In genomic region chr1:43453442-43454269, GRCh38 we compare ENCODE assay signal across 8 cellular contexts. TPM values are rescaled to one million over a fixed set of nuclear protein-coding genes. Genes with fewer than 3 reads are reported as not detected.
A peak's percentile ranks its signal among the peaks of the same experiment; 100 is the strongest.
DNase-seq lines count a peak whose midpoint lies in the region; ATAC-seq and TF ChIP-seq lines count a peak whose summit lies in the region.

HYI (minus strand) TSS chr1:43453931; CDS start chr1:43453793, 138 bp downstream.

- WGBS in smooth muscle cell (ENCODE audit: low lambda C conversion rate): 2% methylated on average over 63 of the region's 87 CpGs

- DNase-seq in GM19240 (ENCODE audit: insufficient read length, low spot score) (peak; percentile 49), NCI-H2081 treated with DMSO at 0.1 percent for 48 hours (lab: John Stamatoyannopoulos, UW) (peak; percentile 34), caudate nucleus (lab: John Stamatoyannopoulos, UW) (peak in 57 of 61 donors; percentile 27 to 86 (median 70)), inferior parietal cortex (ENCODE audit: extremely low spot score) (peak; percentile 72), smooth muscle cell (lab: John Stamatoyannopoulos, UW; ENCODE audit: unreplicated experiment) (peak; percentile 65)
- DNase-seq in activated CD4-positive, CD25-positive, alpha-beta regulatory T cell (lab: John Stamatoyannopoulos, UW): peak; percentile 18 to 28 (median 26)

- H3K27me3 ChIP-seq in ACC112 (ENCODE audit: insufficient read depth, low read length) (no peaks in the 10 kb centered on the region), smooth muscle cell (ENCODE audit: low read depth) (no peaks in the 10 kb centered on the region)

- no peaks in the 10 kb centered on the region for H3K36me3 ChIP-seq in ACC112 (ENCODE audit: insufficient read depth, low read length)
- H3K36me3 ChIP-seq in smooth muscle cell (ENCODE audit: low read depth): no peaks in the 10 kb centered on the region

- H3K79me2 ChIP-seq in ACC112 (ENCODE audit: control insufficient read depth, insufficient read depth, low read length, unreplicated experiment): peaks cover 2% of the 10 kb centered on the region
- H3K79me2 ChIP-seq in smooth muscle cell (ENCODE audit: low read depth): no peaks in the 10 kb centered on the region

- H3K4me3 ChIP-seq in ACC112 (ENCODE audit: low read depth, low read length) (peak within 1 kb of the TSS; percentile 75), smooth muscle cell (peak within 1 kb of the TSS; percentile 53)

- no peak for ATAC-seq in GM19455 (IDR thresholded peaks at IDR 0.05; ENCODE audit: unreplicated experiment)

- H3K9me3 ChIP-seq in smooth muscle cell (replicated peaks; ENCODE audit: low read depth): no peaks in the 10 kb centered on the region

- H3K4me1 ChIP-seq in ACC112 (ENCODE audit: control insufficient read depth, insufficient read depth, low read length, unreplicated experiment): peaks cover 10% of the 10 kb centered on the region
- H3K4me1 ChIP-seq in smooth muscle cell (ENCODE audit: low read depth): peaks cover 9% of the 10 kb centered on the region

- peak within 1 kb of the TSS; percentile 58 for H2AFZ ChIP-seq in ACC112 (ENCODE audit: low read length, unreplicated experiment)
- no peak within 1 kb of the TSS for H2AFZ ChIP-seq in smooth muscle cell (ENCODE audit: low read depth)

- H4K20me1 ChIP-seq in smooth muscle cell (ENCODE audit: low read depth): no peaks in the 10 kb centered on the region

- TF ChIP-seq CTCF in smooth muscle cell (IDR thresholded peaks at IDR 0.05; ENCODE audit: borderline replicate concordance, insufficient read depth, poor library complexity, severe bottlenecking): no peak

- H3F3A ChIP-seq in smooth muscle cell (ENCODE audit: low read depth): no peaks in the 10 kb centered on the region

- peak within 1 kb of the TSS; percentile 92 for H3K4me2 ChIP-seq in smooth muscle cell

- H3K27ac ChIP-seq in ACC112 (ENCODE audit: low read depth, low read length): peak within 1 kb of the TSS; percentile 76
- H3K27ac ChIP-seq in caudate nucleus (ENCODE audit: low read depth, low read length): peak within 1 kb of the TSS; percentile 85
- H3K27ac ChIP-seq in smooth muscle cell (ENCODE audit: low read depth): peak within 1 kb of the TSS; percentile 78

- peak within 1 kb of the TSS; percentile 57 for H3K9ac ChIP-seq in smooth muscle cell (ENCODE audit: low read depth)

RNA-seq across cellular contexts. Expression of gene HYI, which starts in this region (rescaled TPM):
- 13.8 and 19.8 TPM in 2 replicates for total RNA-seq in smooth muscle cell
- polyA plus RNA-seq in smooth muscle cell: 15.4 and 19.5 TPM in 2 replicates
